25 cellular contexts compared by ENCODE assay signal in the genomic region with DNA sequence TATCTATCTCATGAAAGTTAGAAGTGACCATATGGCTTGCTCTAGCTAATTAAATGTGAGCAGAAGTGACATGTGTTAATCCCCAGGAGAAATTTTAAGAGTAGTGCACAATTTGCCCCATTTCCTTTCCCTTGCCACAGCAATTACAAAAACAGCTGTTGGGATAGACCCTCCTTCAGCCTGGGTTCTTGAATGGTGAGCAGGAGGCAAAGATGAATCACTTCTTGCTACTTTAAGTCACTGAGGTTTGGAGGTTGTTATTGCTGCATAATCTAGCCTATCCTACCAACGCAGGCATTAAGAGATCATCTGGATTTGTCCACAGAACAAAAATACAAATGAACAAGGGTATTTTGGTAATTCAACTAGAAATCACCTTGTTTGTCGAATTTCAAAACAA.
"Had no signal": no experiment of that assay in that cellular context is flagged by ENCODE, and none has a peak within 500 bp of the region (broad histone marks: within the 10 kb centered on the region; RNA-seq: fewer than 3 reads in every experiment).

No MANE protein-coding gene starts in this region.

- H3K4me1 ChIP-seq: ascending aorta, foreskin keratinocyte, left lung, prostate gland, spleen, vagina had no signal

- H3K4me3 Mint-ChIP-seq: activated CD4-positive, alpha-beta memory T cell treated with anti-CD3 and anti-CD28 coated beads, Interleukin-2, amount 10 ng/mL, durations not matched to agents 7 days and 5 days; activated naive CD4-positive, alpha-beta T cell treated with anti-CD3 and anti-CD28 coated beads, Interleukin-2, amount 50 U/mL, for 24 hours; central memory CD8-positive, alpha-beta T cell; immature natural killer cell; natural killer cell; type B pancreatic cell had no signal

- H3K27me3 ChIP-seq: ascending aorta, ovary, vagina had no signal

- DNase-seq: activated CD4-positive, alpha-beta memory T cell treated with anti-CD3 and anti-CD28 coated beads, Interleukin-2, amount 10 ng/mL, durations not matched to agents 7 days and 5 days; activated CD4-positive, alpha-beta T cell treated with anti-CD3 and anti-CD28 coated beads for 48 hours; activated gamma-delta T cell; activated T-cell treated with anti-CD3 and anti-CD28 coated beads for 4 hours; brain microvascular endothelial cell; effector memory CD4-positive, alpha-beta T cell; foreskin keratinocyte; immature natural killer cell; kidney glomerular epithelial cell; left lung; natural killer cell; ovary; spleen; stimulated activated CD4-positive, alpha-beta T cell treated with anti-CD3 and anti-CD28 coated beads, Interleukin-4, amount 100 ng/mL, for 1 hour; stimulated activated naive CD4-positive, alpha-beta T cell treated with Interleukin-2 at 50 U/mL for 16 hours; T-helper 9 cell had no signal

- H3K9me3 Mint-ChIP-seq: central memory CD8-positive, alpha-beta T cell; natural killer cell; type B pancreatic cell had no signal

- H3K9me3 ChIP-seq: ascending aorta, left lung, ovary, prostate gland, spleen, thoracic aorta, vagina had no signal

- H3K4me1 Mint-ChIP-seq: activated naive CD4-positive, alpha-beta T cell treated with anti-CD3 and anti-CD28 coated beads, Interleukin-2, amount 50 U/mL, for 24 hours; central memory CD8-positive, alpha-beta T cell; immature natural killer cell; natural killer cell had no signal

- H3K4me3 ChIP-seq: ascending aorta, hepatocyte, left lung, lung, ovary, prostate gland, spleen, thoracic aorta, vagina had no signal

- H3K36me3 Mint-ChIP-seq: activated naive CD4-positive, alpha-beta T cell treated with anti-CD3 and anti-CD28 coated beads, Interleukin-2, amount 50 U/mL, for 24 hours; immature natural killer cell; natural killer cell; type B pancreatic cell had no signal

- H3K36me3 ChIP-seq: ascending aorta, brain microvascular endothelial cell, left lung, ovary, prostate gland, spleen, thoracic aorta, vagina had no signal

- ATAC-seq: foreskin keratinocyte, left lung, natural killer cell had no signal

- H3K27ac Mint-ChIP-seq: activated CD4-positive, alpha-beta memory T cell treated with anti-CD3 and anti-CD28 coated beads, Interleukin-2, amount 10 ng/mL, durations not matched to agents 7 days and 5 days; activated naive CD4-positive, alpha-beta T cell treated with anti-CD3 and anti-CD28 coated beads, Interleukin-2, amount 50 U/mL, for 24 hours; immature natural killer cell; natural killer cell; type B pancreatic cell had no signal

- H3K27ac ChIP-seq: ascending aorta, brain microvascular endothelial cell, foreskin keratinocyte, hepatocyte, left lung, ovary, prostate gland, spleen, thoracic aorta, vagina had no signal
